Comparison of ENCODE assay signal across 8 cellular contexts in genomic region chr17:70767102-70767701, GRCh38.
DNase-seq lines count a peak whose midpoint lies in the region; ATAC-seq and TF ChIP-seq lines count a peak whose summit lies in the region.

No MANE protein-coding gene starts in this region.

- in situ Hi-C loops in SK-MEL-5 (cut with HindIII; ENCODE audit: low pct_unique_long_range_greater_than_20kb, low sequenced_read_pairs): no loop called here

- no peaks in the 10 kb centered on the region for H3K27me3 ChIP-seq in testis

- no peak overlapping the region for H3K4me3 ChIP-seq in testis

- H3K4me1 Mint-ChIP-seq in activated T-helper 17 cell treated with anti-CD3 and anti-CD28 coated beads, Interleukin-2, amount 50 U/mL, for 72 hours: no peaks in the 10 kb centered on the region

- peak; percentile 34 to 60 (median 55) for TF ChIP-seq CTCF in testis (IDR thresholded peaks at IDR 0.05)

- intact Hi-C loops in testis (cut with DNase I; ENCODE audit: low total_unique reads): no loop called here

- no peaks in the 10 kb centered on the region for H3K4me1 ChIP-seq in testis

- no peaks in the 10 kb centered on the region for H3K36me3 ChIP-seq in testis (ENCODE audit: low read depth, missing control alignments)

- no peaks in the 10 kb centered on the region for H3K9me3 Mint-ChIP-seq in activated T-helper 17 cell treated with anti-CD3 and anti-CD28 coated beads, Interleukin-2, amount 50 U/mL, for 72 hours

- WGBS in testis, 2 donors: 57 to 62% methylated on average over 2 of the region's 2 CpGs

- H3K27ac Mint-ChIP-seq in activated T-helper 17 cell treated with anti-CD3 and anti-CD28 coated beads, Interleukin-2, amount 50 U/mL, for 72 hours: no peak overlapping the region

- no peak overlapping the region for H3K27ac ChIP-seq in testis

- TF ChIP-seq POLR2A in testis (IDR thresholded peaks at IDR 0.05): no peak

- no peak overlapping the region for H3K4me3 Mint-ChIP-seq in activated T-helper 17 cell treated with anti-CD3 and anti-CD28 coated beads, Interleukin-2, amount 50 U/mL, for 72 hours

- no peaks in the 10 kb centered on the region for H3K27me3 Mint-ChIP-seq in activated T-helper 17 cell treated with anti-CD3 and anti-CD28 coated beads, Interleukin-2, amount 50 U/mL, for 72 hours

- no peaks in the 10 kb centered on the region for H3K9me3 ChIP-seq in testis

- DNase-seq in COR-L47 (lab: John Stamatoyannopoulos, UW): peak; percentile 8
- peak; percentile 16 for DNase-seq in HuH-7.5 (ENCODE audit: low spot score)
- DNase-seq in SK-MEL-5 (ENCODE audit: low read depth, low spot score): peak; percentile 68
- DNase-seq in glomerular visceral epithelial cell (ENCODE audit: extremely low spot score): peak; percentile 54
- DNase-seq in testis: no peak
- no peak for DNase-seq in GF-D8 (lab: John Stamatoyannopoulos, UW)

- no peak for ATAC-seq in activated T-helper 17 cell treated with anti-CD3 and anti-CD28 coated beads, Interleukin-2, amount 50 U/mL, for 72 hours (replicated peaks)
- ATAC-seq in GM21381 (IDR thresholded peaks at IDR 0.05; ENCODE audit: unreplicated experiment): no peak

- no peaks in the 10 kb centered on the region for H3K36me3 Mint-ChIP-seq in activated T-helper 17 cell treated with anti-CD3 and anti-CD28 coated beads, Interleukin-2, amount 50 U/mL, for 72 hours (ENCODE audit: low read depth)

Comparison
In these comparisons a context has a peak if more than half of its experiments do, and no peak if none do; other contexts are left out.
1. DNase-seq: peak in COR-L47 (single experiment), HuH-7.5 (single experiment), SK-MEL-5 (single experiment) and glomerular visceral epithelial cell (single experiment); none in testis (single experiment) and GF-D8 (single experiment).